Comparison of ENCODE assay signal across 11 cellular contexts in genomic region chr13:94968757-94969086, GRCh38.
DNase-seq lines count a peak whose midpoint lies in the region; ATAC-seq and TF ChIP-seq lines count a peak whose summit lies in the region.
"Had no signal": no experiment of that assay in that cellular context is flagged by ENCODE, and none has a peak within 500 bp of the region (broad histone marks: within the 10 kb centered on the region; RNA-seq: fewer than 3 reads in every experiment).

No MANE protein-coding gene starts in this region.

- no TSS peak for BruUV-seq in mammary epithelial cell (replicated peaks; lab: Mats Ljungman, UMichigan)

- CTCF ChIA-PET in mammary epithelial cell (lab: Charles Lee; ENCODE audit: low non-redundant PET) = no interaction called here

- H3K9me3 Mint-ChIP-seq in immature natural killer cell = peaks cover 0 to 3% (median 0%) of the 10 kb centered on the region in 6 donors

- intact Hi-C loops in mammary epithelial cell (cut with micrococcal nuclease) = no loop called here
- intact Hi-C loops in breast epithelium (cut with DNase I; ENCODE audit: low total_unique reads) = no loop called here
- intact Hi-C loops in dorsolateral prefrontal cortex (cut with DNase I) = loop anchor here (2.0 to 10.0 kb wide), 3 partner anchors 164 to 262 kb away; partner anchors contain the start of gene SOX21 (in 1 of the 2)
- intact Hi-C loops in upper lobe of right lung (cut with DNase I) = no loop called here
- intact Hi-C loops in transverse colon (cut with DNase I; ENCODE audit: low total_unique reads) = no loop called here

- H3K18ac ChIP-seq in mesendoderm (ENCODE audit: low read length) = no peak overlapping the region

- H3K23ac ChIP-seq in mesendoderm (ENCODE audit: low read length) = no peak overlapping the region

- H4K20me1 ChIP-seq in mammary epithelial cell (ENCODE audit: insufficient read depth, low read length) = no peaks in the 10 kb centered on the region

- no peak overlapping the region for H3K4ac ChIP-seq in mesendoderm (ENCODE audit: low read depth, low read length)

- DNase-seq in mammary epithelial cell (no peak), breast epithelium (ENCODE audit: low spot score in 2 of 2) (no peak), dorsolateral prefrontal cortex (no peak), mesendoderm (no peak), upper lobe of right lung (no peak), transverse colon (no peak), Peyer's patch (no peak), immature natural killer cell (no peak)
- DNase-seq: activated CD4-positive, alpha-beta T cell treated with anti-CD3 and anti-CD28 coated beads for 4 hours; NCI-H2081 treated with DMSO at 0.1 percent for 48 hours had no signal

- no peaks in the 10 kb centered on the region for H3K4me1 Mint-ChIP-seq in immature natural killer cell

- peak overlapping the region; percentile 1 for H3K56ac ChIP-seq in mesendoderm (ENCODE audit: low read length)

- 61% methylated on average over 7 of the region's 7 CpGs for WGBS in mammary epithelial cell (ENCODE audit: low coverage, missing lambda C conversion rate)
- no CpG with 5 or more reads among the region's 7 CpGs for WGBS in mesendoderm (ENCODE audit: extremely low coverage, insufficient coverage, low lambda C conversion rate)
- WGBS in transverse colon (ENCODE audit: low coverage in 1 of 2), 2 donors = 14 to 20% methylated on average over 1 to 7 of the region's 7 CpGs

- H2AFZ ChIP-seq in mammary epithelial cell (ENCODE audit: low read depth, low read length) = peak overlapping the region; percentile 39

- peaks cover 7 to 12% (median 8%) of the 10 kb centered on the region in 3 donors for H3K27me3 Mint-ChIP-seq in immature natural killer cell (ENCODE audit: low read depth in 3 of 3)

- H3K36me3 ChIP-seq in mammary epithelial cell (ENCODE audit: insufficient read depth, low read length) = no peaks in the 10 kb centered on the region
- no peaks in the 10 kb centered on the region for H3K36me3 ChIP-seq in breast epithelium
- H3K36me3 ChIP-seq in mesendoderm (ENCODE audit: control insufficient read depth, insufficient read depth, low read length) = no peaks in the 10 kb centered on the region
- no peaks in the 10 kb centered on the region for H3K36me3 ChIP-seq in upper lobe of right lung
- H3K36me3 ChIP-seq in transverse colon = no peaks in the 10 kb centered on the region
- H3K36me3 ChIP-seq in Peyer's patch = no peaks in the 10 kb centered on the region
- H3K36me3 ChIP-seq: esophagus muscularis mucosa had no signal

- H3K4me3 Mint-ChIP-seq in immature natural killer cell = no peak overlapping the region

- no peak overlapping the region for H4K5ac ChIP-seq in mesendoderm (ENCODE audit: low read length)

- no peaks in the 10 kb centered on the region for H3K79me2 ChIP-seq in mammary epithelial cell (ENCODE audit: insufficient read depth, low read length)
- no peaks in the 10 kb centered on the region for H3K79me2 ChIP-seq in mesendoderm (ENCODE audit: control insufficient read depth, insufficient read depth, low read length)

- H2BK120ac ChIP-seq in mesendoderm (ENCODE audit: low read depth, low read length) = no peak overlapping the region

- no peak overlapping the region for H2BK15ac ChIP-seq in mesendoderm (replicated peaks; ENCODE audit: low read depth)

- no peak for TF ChIP-seq EP300 in transverse colon (IDR thresholded peaks at IDR 0.05; ENCODE audit: low read depth)

- no peak for TF ChIP-seq POLR2A in breast epithelium (IDR thresholded peaks at IDR 0.05)
- no peak for TF ChIP-seq POLR2A in transverse colon (IDR thresholded peaks at IDR 0.05)
- TF ChIP-seq POLR2A in Peyer's patch (IDR thresholded peaks at IDR 0.05) = no peak

- no peak for ATAC-seq in upper lobe of right lung

- TF ChIP-seq CTCF in mammary epithelial cell (conservative IDR thresholded peaks at IDR 0.05 in 1 of 2, IDR thresholded peaks at IDR 0.05 in 1 of 2; ENCODE audit: extremely low read depth in 1 of 2, insufficient read depth in 1 of 2, low read depth in 1 of 2, low read length in 2 of 2) (no peak), breast epithelium (IDR thresholded peaks at IDR 0.05) (no peak), dorsolateral prefrontal cortex (IDR thresholded peaks at IDR 0.05 in 54 of 56, conservative IDR thresholded peaks at IDR 0.05 in 2 of 56; ENCODE audit: low read depth in 1 of 56, partially characterized antibody in 56 of 56) (no peak), upper lobe of right lung (IDR thresholded peaks at IDR 0.05) (no peak), transverse colon (IDR thresholded peaks at IDR 0.05) (no peak), Peyer's patch (IDR thresholded peaks at IDR 0.05) (no peak)

- no peak overlapping the region for H3K9ac ChIP-seq in mammary epithelial cell (ENCODE audit: insufficient read depth, low read length)
- peak overlapping the region; percentile 3 for H3K9ac ChIP-seq in mesendoderm (ENCODE audit: low read length)

- no peaks in the 10 kb centered on the region for H3K36me3 Mint-ChIP-seq in immature natural killer cell

- in situ Hi-C loops in mammary epithelial cell (cut with MboI; ENCODE audit: low sequenced_read_pairs in 2 of 2) = no loop called here
- in situ Hi-C loops in transverse colon (cut with MboI; ENCODE audit: low pct_ligation_motif_present in 1 of 4, low pct_unique_long_range_greater_than_20kb in 1 of 4, low sequenced_read_pairs in 3 of 4) = no loop called here

- dilution Hi-C loops in mammary epithelial cell (cut with HindIII; ENCODE audit: low sequenced_read_pairs) = no loop called here

- H4K8ac ChIP-seq in mesendoderm (ENCODE audit: low read depth, low read length) = no peak overlapping the region

- H3K27me3 ChIP-seq in mammary epithelial cell (ENCODE audit: insufficient read depth, low read length) (peaks cover 37% of the 10 kb centered on the region), breast epithelium (peaks cover 0 to 38% of the 10 kb centered on the region in 2 donors), dorsolateral prefrontal cortex (peaks cover 0 to 85% (median 54%) of the 10 kb centered on the region in 45 donors), mesendoderm (ENCODE audit: insufficient read depth, low read length, poor library complexity) (no peaks in the 10 kb centered on the region), upper lobe of right lung (peaks cover 60% of the 10 kb centered on the region), transverse colon (peaks cover 78% of the 10 kb centered on the region), Peyer's patch (peaks cover 0 to 13% of the 10 kb centered on the region in 2 donors)

- no peak overlapping the region for H3K27ac Mint-ChIP-seq in immature natural killer cell

- H3K27ac ChIP-seq in mammary epithelial cell (ENCODE audit: insufficient read depth, low read depth, low read length) (no peak overlapping the region), breast epithelium (no peak overlapping the region), dorsolateral prefrontal cortex (peak overlapping the region in 48 of 59 donors; percentile 15 to 90 (median 76)), mesendoderm (ENCODE audit: low read depth, low read length) (no peak overlapping the region), upper lobe of right lung (no peak overlapping the region), transverse colon (no peak overlapping the region), Peyer's patch (no peak overlapping the region)
- H3K27ac ChIP-seq: esophagus muscularis mucosa had no signal

- H3K4me2 ChIP-seq in mammary epithelial cell (ENCODE audit: insufficient read depth, low read depth, low read length) = no peak overlapping the region
- peak overlapping the region; percentile 20 for H3K4me2 ChIP-seq in mesendoderm (ENCODE audit: low read length)

- H2BK5ac ChIP-seq in mesendoderm (ENCODE audit: low read length) = no peak overlapping the region

- H2AK5ac ChIP-seq in mesendoderm (ENCODE audit: low read length) = no peak overlapping the region

- H3K4me3 ChIP-seq in mammary epithelial cell (replicated peaks in 1 of 3; ENCODE audit: insufficient read depth in 1 of 3, low read depth in 2 of 3, low read length in 3 of 3) (no peak overlapping the region), breast epithelium (peak overlapping the region in 1 of 3 donors; percentile 51), dorsolateral prefrontal cortex (peak overlapping the region in 58 of 59 donors; percentile 31 to 71 (median 54)), mesendoderm (ENCODE audit: low read length) (no peak overlapping the region), upper lobe of right lung (peak overlapping the region; percentile 25), transverse colon (peak overlapping the region in 1 of 4 donors; percentile 40), Peyer's patch (no peak overlapping the region)

- H3K79me1 ChIP-seq in mesendoderm (ENCODE audit: low read length) = no peaks in the 10 kb centered on the region

- H3K4me1 ChIP-seq in mammary epithelial cell (ENCODE audit: insufficient read depth, low read length) = peaks cover 7% of the 10 kb centered on the region
- no peaks in the 10 kb centered on the region for H3K4me1 ChIP-seq in breast epithelium
- no peaks in the 10 kb centered on the region for H3K4me1 ChIP-seq in mesendoderm (ENCODE audit: control insufficient read depth, low read depth, low read length)
- peaks cover 10% of the 10 kb centered on the region for H3K4me1 ChIP-seq in upper lobe of right lung
- peaks cover 5 to 15% (median 9%) of the 10 kb centered on the region in 4 donors for H3K4me1 ChIP-seq in transverse colon
- peaks cover 0 to 14% (median 0%) of the 10 kb centered on the region in 4 donors for H3K4me1 ChIP-seq in Peyer's patch

- H3K9me3 ChIP-seq in mammary epithelial cell (replicated peaks; ENCODE audit: insufficient read depth, low read length) = no peaks in the 10 kb centered on the region
- no peaks in the 10 kb centered on the region for H3K9me3 ChIP-seq in breast epithelium
- H3K9me3 ChIP-seq in upper lobe of right lung = no peaks in the 10 kb centered on the region
- no peaks in the 10 kb centered on the region for H3K9me3 ChIP-seq in transverse colon
- H3K9me3 ChIP-seq in Peyer's patch = no peaks in the 10 kb centered on the region

Comparison
In these comparisons a context has a peak if more than half of its experiments do, and no peak if none do; other contexts are left out.
1. H3K27ac ChIP-seq: peak in dorsolateral prefrontal cortex (48 of 59); none in mammary epithelial cell (single experiment), breast epithelium (0 of 2), mesendoderm (single experiment), upper lobe of right lung (single experiment), transverse colon (0 of 4) and Peyer's patch (0 of 4).
2. H3K4me3 ChIP-seq: peak in dorsolateral prefrontal cortex (58 of 59) and upper lobe of right lung (single experiment); none in mammary epithelial cell (0 of 3), mesendoderm (single experiment) and Peyer's patch (0 of 4).
3. intact Hi-C loops: an anchor here in dorsolateral prefrontal cortex (2.0 to 10.0 kb wide); none called in mammary epithelial cell, breast epithelium, upper lobe of right lung and transverse colon.